1 cellular context compared by ENCODE assay signal in genomic region chr11:46306296-46306853, GRCh38.
TF ChIP-seq lines count a peak whose summit lies in the region.

No MANE protein-coding gene starts in this region.

TF ChIP-seq in GM23338, 12 proteins besides CTCF, POLR2A, EP300 and RAD21 (continued from another document):
- no peak for TF ChIP-seq ZNF462 (CRISPR knock-in tag; IDR thresholded peaks at IDR 0.05)
- no peak for TF ChIP-seq JUNB (IDR thresholded peaks at IDR 0.05; ENCODE audit: unreplicated experiment)
- no peak for TF ChIP-seq POLR2AphosphoS5 (IDR thresholded peaks at IDR 0.05; ENCODE audit: low read depth)
- no peak for TF ChIP-seq EZH2 (IDR thresholded peaks at IDR 0.05; ENCODE audit: low read depth, unreplicated experiment)
- no peak for TF ChIP-seq EZH2phosphoT487 (IDR thresholded peaks at IDR 0.05; ENCODE audit: unreplicated experiment)
- no peak for TF ChIP-seq ETS1 (IDR thresholded peaks at IDR 0.05)
- no peak for TF ChIP-seq REST (IDR thresholded peaks at IDR 0.05; ENCODE audit: unreplicated experiment)
- no peak for TF ChIP-seq ZNF331 (CRISPR knock-in tag; IDR thresholded peaks at IDR 0.05; ENCODE audit: low read depth)
- TF ChIP-seq ZNF114 (CRISPR knock-in tag; IDR thresholded peaks at IDR 0.05) = no peak
- TF ChIP-seq STAT1 (IDR thresholded peaks at IDR 0.05; ENCODE audit: unreplicated experiment) = no peak
- no peak for TF ChIP-seq CREB1 (CRISPR knock-in tag; IDR thresholded peaks at IDR 0.05; ENCODE audit: low read depth)
TF ChIP-seq in GM23338: peak in this region for 0.
